Comparison of ENCODE assay signal across 1 cellular context in the genomic region with DNA sequence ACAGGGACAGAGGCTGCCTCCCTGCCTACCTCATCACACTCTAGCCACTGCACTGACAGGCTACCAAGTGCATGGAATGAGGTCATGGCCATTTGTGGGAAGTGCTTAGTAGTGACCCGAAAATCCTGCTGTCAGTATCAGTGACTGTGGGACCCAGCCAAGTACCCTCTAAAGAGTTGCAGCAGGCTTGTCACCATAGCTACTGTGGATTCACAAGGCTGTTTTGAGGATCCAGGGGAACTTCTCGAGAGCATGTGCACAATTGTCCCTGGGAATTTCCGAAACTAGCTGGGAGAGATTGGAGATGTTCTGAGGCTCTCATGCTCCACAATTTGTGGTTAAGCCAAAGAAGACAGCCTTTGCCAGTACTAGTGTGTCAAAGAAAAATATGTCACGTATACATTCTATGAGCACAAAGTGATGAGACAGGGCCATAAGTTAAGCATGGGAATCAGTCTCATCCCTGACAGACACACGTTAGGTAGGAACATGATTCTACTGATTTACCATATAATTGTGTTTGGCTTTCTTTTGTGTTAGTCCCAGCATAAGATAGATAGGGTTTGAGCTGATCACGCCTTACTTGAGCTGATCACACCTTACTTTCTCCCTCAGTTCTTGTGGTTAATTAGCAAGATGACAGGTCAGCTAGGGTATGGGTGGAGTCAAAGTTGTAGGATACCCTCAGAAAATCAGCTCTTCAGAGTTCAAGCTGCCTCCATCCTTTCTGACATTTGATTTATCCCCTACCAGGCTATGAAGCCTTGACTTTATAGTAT.
TF ChIP-seq lines count a peak whose summit lies in the region.

No MANE protein-coding gene starts in this region.

TF ChIP-seq in GM12878, 131 proteins besides CTCF, POLR2A, EP300 and RAD21 (continued from another document and continues in another):
- TF ChIP-seq, protein P1, sequence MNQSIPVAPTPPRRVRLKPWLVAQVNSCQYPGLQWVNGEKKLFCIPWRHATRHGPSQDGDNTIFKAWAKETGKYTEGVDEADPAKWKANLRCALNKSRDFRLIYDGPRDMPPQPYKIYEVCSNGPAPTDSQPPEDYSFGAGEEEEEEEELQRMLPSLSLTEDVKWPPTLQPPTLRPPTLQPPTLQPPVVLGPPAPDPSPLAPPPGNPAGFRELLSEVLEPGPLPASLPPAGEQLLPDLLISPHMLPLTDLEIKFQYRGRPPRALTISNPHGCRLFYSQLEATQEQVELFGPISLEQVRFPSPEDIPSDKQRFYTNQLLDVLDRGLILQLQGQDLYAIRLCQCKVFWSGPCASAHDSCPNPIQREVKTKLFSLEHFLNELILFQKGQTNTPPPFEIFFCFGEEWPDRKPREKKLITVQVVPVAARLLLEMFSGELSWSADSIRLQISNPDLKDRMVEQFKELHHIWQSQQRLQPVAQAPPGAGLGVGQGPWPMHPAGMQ (IDR thresholded peaks at IDR 0.05; ENCODE audit: borderline replicate concordance), result no peak
- TF ChIP-seq CREM (IDR thresholded peaks at IDR 0.05; ENCODE audit: low read depth) (peak; percentile 45; the same call in 1 of the 2 replicates), SIX5 (IDR thresholded peaks at IDR 0.05; ENCODE audit: low read depth, low read length, severe bottlenecking) (no peak), POLR2AphosphoS5 (IDR thresholded peaks at IDR 0.05; ENCODE audit: low read length) (no peak; the same call in 1 of the 2 replicates), SUZ12 (IDR thresholded peaks at IDR 0.05; ENCODE audit: unreplicated experiment) (no peak), ESRRA (IDR thresholded peaks at IDR 0.05; ENCODE audit: low read length) (no peak), IKZF1 (conservative IDR thresholded peaks at IDR 0.05) (peak; percentile 77), POLR2AphosphoS2 (IDR thresholded peaks at IDR 0.05; ENCODE audit: low read depth, low read length) (no peak), ZNF384 (IDR thresholded peaks at IDR 0.05; ENCODE audit: borderline replicate concordance, low read depth, low read length) (no peak), STAT3 (IDR thresholded peaks at IDR 0.05; ENCODE audit: low read depth, low read length) (no peak), ETV6 (conservative IDR thresholded peaks at IDR 0.05 in 1 of 2, IDR thresholded peaks at IDR 0.05 in 1 of 2; ENCODE audit: borderline replicate concordance in 1 of 2, low read depth in 1 of 2) (no peak), JUNB (IDR thresholded peaks at IDR 0.05) (no peak), SMAD5 (IDR thresholded peaks at IDR 0.05; ENCODE audit: low read depth) (no peak), NFIC (IDR thresholded peaks at IDR 0.05; ENCODE audit: low read depth, low read length) (peak; percentile 54; the same call in 1 of the 2 replicates), TCF3 (IDR thresholded peaks at IDR 0.05; ENCODE audit: borderline replicate concordance, insufficient read depth, low read depth, low read length) (no peak), SP1 (IDR thresholded peaks at IDR 0.05; ENCODE audit: low read depth, low read length) (no peak), SRF (IDR thresholded peaks at IDR 0.05; ENCODE audit: low read depth in 2 of 2, low read length in 2 of 2) (no peak), EZH2 (IDR thresholded peaks at IDR 0.05; ENCODE audit: borderline replicate concordance, control insufficient read depth, low read depth, low read length) (no peak), HDAC6 (IDR thresholded peaks at IDR 0.05; ENCODE audit: unreplicated experiment) (no peak), WRNIP1 (IDR thresholded peaks at IDR 0.05; ENCODE audit: borderline replicate concordance, low read depth, low read length) (no peak), TARDBP (IDR thresholded peaks at IDR 0.05; ENCODE audit: borderline replicate concordance) (no peak), BMI1 (IDR thresholded peaks at IDR 0.05; ENCODE audit: borderline replicate concordance) (no peak), CHD4 (IDR thresholded peaks at IDR 0.05) (no peak), SREBF2 (IDR thresholded peaks at IDR 0.05; ENCODE audit: low read length) (no peak), NFYA (IDR thresholded peaks at IDR 0.05; ENCODE audit: borderline replicate concordance, low read depth, low read length) (no peak), RUNX3 (IDR thresholded peaks at IDR 0.05; ENCODE audit: low read length) (peak; percentile 77), IKZF2 (IDR thresholded peaks at IDR 0.05) (peak; percentile 60 to 74), CREB1 (IDR thresholded peaks at IDR 0.05; ENCODE audit: low read depth) (peak; percentile 75), ZNF24 (IDR thresholded peaks at IDR 0.05) (no peak), NRF1 (conservative IDR thresholded peaks at IDR 0.05; ENCODE audit: low read depth, low read length) (no peak), CHD1 (IDR thresholded peaks at IDR 0.05; ENCODE audit: low read depth, low read length) (no peak), NR2F1 (conservative IDR thresholded peaks at IDR 0.05) (peak; percentile 71), MYC (IDR thresholded peaks at IDR 0.05; ENCODE audit: insufficient read depth, insufficient read length, insufficient replicate concordance, low read length, severe bottlenecking) (no peak), BRCA1 (IDR thresholded peaks at IDR 0.05; ENCODE audit: low read depth, low read length) (no peak), MYB (IDR thresholded peaks at IDR 0.05; ENCODE audit: borderline replicate concordance, low read depth, low read length) (no peak), ZBED1 (IDR thresholded peaks at IDR 0.05; ENCODE audit: borderline replicate concordance) (peak; percentile 48; the same call in 1 of the 2 replicates), CEBPB (IDR thresholded peaks at IDR 0.05; ENCODE audit: borderline replicate concordance in 1 of 2, low read depth in 2 of 2, low read length in 2 of 2) (no peak), NFXL1 (IDR thresholded peaks at IDR 0.05; ENCODE audit: borderline replicate concordance) (no peak)
- TF ChIP-seq, protein P2, sequence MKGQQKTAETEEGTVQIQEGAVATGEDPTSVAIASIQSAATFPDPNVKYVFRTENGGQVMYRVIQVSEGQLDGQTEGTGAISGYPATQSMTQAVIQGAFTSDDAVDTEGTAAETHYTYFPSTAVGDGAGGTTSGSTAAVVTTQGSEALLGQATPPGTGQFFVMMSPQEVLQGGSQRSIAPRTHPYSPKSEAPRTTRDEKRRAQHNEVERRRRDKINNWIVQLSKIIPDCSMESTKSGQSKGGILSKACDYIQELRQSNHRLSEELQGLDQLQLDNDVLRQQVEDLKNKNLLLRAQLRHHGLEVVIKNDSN (IDR thresholded peaks at IDR 0.05; ENCODE audit: borderline replicate concordance, extremely low read length, insufficient read depth, low read depth, low read length), result no peak
- TF ChIP-seq, protein P3, sequence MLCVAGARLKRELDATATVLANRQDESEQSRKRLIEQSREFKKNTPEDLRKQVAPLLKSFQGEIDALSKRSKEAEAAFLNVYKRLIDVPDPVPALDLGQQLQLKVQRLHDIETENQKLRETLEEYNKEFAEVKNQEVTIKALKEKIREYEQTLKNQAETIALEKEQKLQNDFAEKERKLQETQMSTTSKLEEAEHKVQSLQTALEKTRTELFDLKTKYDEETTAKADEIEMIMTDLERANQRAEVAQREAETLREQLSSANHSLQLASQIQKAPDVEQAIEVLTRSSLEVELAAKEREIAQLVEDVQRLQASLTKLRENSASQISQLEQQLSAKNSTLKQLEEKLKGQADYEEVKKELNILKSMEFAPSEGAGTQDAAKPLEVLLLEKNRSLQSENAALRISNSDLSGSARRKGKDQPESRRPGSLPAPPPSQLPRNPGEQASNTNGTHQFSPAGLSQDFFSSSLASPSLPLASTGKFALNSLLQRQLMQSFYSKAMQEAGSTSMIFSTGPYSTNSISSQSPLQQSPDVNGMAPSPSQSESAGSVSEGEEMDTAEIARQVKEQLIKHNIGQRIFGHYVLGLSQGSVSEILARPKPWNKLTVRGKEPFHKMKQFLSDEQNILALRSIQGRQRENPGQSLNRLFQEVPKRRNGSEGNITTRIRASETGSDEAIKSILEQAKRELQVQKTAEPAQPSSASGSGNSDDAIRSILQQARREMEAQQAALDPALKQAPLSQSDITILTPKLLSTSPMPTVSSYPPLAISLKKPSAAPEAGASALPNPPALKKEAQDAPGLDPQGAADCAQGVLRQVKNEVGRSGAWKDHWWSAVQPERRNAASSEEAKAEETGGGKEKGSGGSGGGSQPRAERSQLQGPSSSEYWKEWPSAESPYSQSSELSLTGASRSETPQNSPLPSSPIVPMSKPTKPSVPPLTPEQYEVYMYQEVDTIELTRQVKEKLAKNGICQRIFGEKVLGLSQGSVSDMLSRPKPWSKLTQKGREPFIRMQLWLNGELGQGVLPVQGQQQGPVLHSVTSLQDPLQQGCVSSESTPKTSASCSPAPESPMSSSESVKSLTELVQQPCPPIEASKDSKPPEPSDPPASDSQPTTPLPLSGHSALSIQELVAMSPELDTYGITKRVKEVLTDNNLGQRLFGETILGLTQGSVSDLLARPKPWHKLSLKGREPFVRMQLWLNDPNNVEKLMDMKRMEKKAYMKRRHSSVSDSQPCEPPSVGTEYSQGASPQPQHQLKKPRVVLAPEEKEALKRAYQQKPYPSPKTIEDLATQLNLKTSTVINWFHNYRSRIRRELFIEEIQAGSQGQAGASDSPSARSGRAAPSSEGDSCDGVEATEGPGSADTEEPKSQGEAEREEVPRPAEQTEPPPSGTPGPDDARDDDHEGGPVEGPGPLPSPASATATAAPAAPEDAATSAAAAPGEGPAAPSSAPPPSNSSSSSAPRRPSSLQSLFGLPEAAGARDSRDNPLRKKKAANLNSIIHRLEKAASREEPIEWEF (IDR thresholded peaks at IDR 0.05; ENCODE audit: insufficient replicate concordance, low read depth, low read length), result no peak
- TF ChIP-seq, protein P4, sequence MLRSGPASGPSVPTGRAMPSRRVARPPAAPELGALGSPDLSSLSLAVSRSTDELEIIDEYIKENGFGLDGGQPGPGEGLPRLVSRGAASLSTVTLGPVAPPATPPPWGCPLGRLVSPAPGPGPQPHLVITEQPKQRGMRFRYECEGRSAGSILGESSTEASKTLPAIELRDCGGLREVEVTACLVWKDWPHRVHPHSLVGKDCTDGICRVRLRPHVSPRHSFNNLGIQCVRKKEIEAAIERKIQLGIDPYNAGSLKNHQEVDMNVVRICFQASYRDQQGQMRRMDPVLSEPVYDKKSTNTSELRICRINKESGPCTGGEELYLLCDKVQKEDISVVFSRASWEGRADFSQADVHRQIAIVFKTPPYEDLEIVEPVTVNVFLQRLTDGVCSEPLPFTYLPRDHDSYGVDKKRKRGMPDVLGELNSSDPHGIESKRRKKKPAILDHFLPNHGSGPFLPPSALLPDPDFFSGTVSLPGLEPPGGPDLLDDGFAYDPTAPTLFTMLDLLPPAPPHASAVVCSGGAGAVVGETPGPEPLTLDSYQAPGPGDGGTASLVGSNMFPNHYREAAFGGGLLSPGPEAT (IDR thresholded peaks at IDR 0.05; ENCODE audit: low read depth), result no peak
- TF ChIP-seq, protein P5, sequence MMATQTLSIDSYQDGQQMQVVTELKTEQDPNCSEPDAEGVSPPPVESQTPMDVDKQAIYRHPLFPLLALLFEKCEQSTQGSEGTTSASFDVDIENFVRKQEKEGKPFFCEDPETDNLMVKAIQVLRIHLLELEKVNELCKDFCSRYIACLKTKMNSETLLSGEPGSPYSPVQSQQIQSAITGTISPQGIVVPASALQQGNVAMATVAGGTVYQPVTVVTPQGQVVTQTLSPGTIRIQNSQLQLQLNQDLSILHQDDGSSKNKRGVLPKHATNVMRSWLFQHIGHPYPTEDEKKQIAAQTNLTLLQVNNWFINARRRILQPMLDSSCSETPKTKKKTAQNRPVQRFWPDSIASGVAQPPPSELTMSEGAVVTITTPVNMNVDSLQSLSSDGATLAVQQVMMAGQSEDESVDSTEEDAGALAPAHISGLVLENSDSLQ (IDR thresholded peaks at IDR 0.05), result peak; percentile 21; the same call in 1 of the 2 replicates
- TF ChIP-seq, protein P6, sequence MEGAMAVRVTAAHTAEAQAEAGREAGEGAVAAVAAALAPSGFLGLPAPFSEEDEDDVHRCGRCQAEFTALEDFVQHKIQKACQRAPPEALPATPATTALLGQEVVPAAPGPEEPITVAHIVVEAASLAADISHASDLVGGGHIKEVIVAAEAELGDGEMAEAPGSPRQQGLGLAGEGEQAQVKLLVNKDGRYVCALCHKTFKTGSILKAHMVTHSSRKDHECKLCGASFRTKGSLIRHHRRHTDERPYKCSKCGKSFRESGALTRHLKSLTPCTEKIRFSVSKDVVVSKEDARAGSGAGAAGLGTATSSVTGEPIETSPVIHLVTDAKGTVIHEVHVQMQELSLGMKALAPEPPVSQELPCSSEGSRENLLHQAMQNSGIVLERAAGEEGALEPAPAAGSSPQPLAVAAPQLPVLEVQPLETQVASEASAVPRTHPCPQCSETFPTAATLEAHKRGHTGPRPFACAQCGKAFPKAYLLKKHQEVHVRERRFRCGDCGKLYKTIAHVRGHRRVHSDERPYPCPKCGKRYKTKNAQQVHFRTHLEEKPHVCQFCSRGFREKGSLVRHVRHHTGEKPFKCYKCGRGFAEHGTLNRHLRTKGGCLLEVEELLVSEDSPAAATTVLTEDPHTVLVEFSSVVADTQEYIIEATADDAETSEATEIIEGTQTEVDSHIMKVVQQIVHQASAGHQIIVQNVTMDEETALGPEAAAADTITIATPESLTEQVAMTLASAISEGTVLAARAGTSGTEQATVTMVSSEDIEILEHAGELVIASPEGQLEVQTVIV (IDR thresholded peaks at IDR 0.05; ENCODE audit: borderline replicate concordance, partially characterized antibody), result no peak
- TF ChIP-seq, protein P7, sequence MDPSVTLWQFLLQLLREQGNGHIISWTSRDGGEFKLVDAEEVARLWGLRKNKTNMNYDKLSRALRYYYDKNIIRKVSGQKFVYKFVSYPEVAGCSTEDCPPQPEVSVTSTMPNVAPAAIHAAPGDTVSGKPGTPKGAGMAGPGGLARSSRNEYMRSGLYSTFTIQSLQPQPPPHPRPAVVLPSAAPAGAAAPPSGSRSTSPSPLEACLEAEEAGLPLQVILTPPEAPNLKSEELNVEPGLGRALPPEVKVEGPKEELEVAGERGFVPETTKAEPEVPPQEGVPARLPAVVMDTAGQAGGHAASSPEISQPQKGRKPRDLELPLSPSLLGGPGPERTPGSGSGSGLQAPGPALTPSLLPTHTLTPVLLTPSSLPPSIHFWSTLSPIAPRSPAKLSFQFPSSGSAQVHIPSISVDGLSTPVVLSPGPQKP (IDR thresholded peaks at IDR 0.05; ENCODE audit: low read depth, low read length), result no peak
- TF ChIP-seq, protein P8, sequence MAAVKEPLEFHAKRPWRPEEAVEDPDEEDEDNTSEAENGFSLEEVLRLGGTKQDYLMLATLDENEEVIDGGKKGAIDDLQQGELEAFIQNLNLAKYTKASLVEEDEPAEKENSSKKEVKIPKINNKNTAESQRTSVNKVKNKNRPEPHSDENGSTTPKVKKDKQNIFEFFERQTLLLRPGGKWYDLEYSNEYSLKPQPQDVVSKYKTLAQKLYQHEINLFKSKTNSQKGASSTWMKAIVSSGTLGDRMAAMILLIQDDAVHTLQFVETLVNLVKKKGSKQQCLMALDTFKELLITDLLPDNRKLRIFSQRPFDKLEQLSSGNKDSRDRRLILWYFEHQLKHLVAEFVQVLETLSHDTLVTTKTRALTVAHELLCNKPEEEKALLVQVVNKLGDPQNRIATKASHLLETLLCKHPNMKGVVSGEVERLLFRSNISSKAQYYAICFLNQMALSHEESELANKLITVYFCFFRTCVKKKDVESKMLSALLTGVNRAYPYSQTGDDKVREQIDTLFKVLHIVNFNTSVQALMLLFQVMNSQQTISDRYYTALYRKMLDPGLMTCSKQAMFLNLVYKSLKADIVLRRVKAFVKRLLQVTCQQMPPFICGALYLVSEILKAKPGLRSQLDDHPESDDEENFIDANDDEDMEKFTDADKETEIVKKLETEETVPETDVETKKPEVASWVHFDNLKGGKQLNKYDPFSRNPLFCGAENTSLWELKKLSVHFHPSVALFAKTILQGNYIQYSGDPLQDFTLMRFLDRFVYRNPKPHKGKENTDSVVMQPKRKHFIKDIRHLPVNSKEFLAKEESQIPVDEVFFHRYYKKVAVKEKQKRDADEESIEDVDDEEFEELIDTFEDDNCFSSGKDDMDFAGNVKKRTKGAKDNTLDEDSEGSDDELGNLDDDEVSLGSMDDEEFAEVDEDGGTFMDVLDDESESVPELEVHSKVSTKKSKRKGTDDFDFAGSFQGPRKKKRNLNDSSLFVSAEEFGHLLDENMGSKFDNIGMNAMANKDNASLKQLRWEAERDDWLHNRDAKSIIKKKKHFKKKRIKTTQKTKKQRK (IDR thresholded peaks at IDR 0.05; ENCODE audit: low read depth, low read length), result no peak
